1 cellular context compared by ENCODE assay signal in the genomic region with DNA sequence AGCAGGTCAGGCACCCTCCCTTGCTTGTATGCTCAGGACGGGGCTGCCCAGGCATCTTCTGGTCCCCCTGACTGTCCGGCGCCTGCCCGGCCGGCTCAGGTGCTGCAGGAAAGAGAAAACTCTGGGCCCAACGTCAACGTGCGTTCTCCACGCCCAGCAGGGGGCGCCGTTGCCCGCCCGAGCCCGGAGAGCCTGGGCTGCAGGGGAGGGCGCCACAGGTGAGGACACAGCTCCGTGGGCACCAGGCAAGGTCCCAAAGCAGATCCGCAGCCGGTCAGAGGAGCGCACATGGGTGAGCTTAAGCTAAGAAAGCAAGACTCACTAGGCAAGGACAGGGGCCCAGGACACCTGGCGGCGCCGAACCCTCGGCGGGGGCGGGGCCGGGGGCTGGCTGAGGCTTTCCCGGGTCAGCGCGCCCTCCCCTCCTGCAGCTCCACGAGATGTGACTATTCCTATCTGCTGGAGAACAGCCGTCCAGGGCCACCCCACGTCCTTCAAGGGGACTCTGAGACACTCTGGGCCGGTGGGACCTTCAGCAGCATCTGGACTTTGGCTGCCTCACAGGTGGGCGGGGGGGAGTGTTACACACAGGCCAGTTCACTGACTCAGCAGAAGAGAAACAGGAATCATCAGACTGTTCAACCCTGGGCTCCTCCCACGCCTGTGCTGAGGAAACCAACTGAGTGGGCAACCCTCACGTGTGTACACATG.
A peak's percentile ranks its signal among the peaks of the same experiment; 100 is the strongest.
TF ChIP-seq lines count a peak whose summit lies in the region.

No MANE protein-coding gene starts in this region.

TF ChIP-seq in H1, 55 proteins besides CTCF, POLR2A, EP300 and RAD21:
- TF ChIP-seq KDM4A (IDR thresholded peaks at IDR 0.05; ENCODE audit: low read depth, low read length, severe bottlenecking) (peak; percentile 28), SP4 (IDR thresholded peaks at IDR 0.05; ENCODE audit: low read length) (no peak), CREB1 (IDR thresholded peaks at IDR 0.05) (peak; percentile 78), GABPA (IDR thresholded peaks at IDR 0.05; ENCODE audit: borderline replicate concordance, insufficient read depth, low read length) (peak; percentile 69; the same call in 1 of the 2 replicates), MAFK (IDR thresholded peaks at IDR 0.05; ENCODE audit: low read depth, low read length) (no peak), KDM5A (IDR thresholded peaks at IDR 0.05; ENCODE audit: low read length) (no peak), TBP (IDR thresholded peaks at IDR 0.05; ENCODE audit: low read depth, low read length) (no peak)
- TF ChIP-seq, protein P1, sequence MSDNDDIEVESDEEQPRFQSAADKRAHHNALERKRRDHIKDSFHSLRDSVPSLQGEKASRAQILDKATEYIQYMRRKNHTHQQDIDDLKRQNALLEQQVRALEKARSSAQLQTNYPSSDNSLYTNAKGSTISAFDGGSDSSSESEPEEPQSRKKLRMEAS (IDR thresholded peaks at IDR 0.05): peak; percentile 66
